ENCODE assay signal across 22 cellular contexts in the genomic region with DNA sequence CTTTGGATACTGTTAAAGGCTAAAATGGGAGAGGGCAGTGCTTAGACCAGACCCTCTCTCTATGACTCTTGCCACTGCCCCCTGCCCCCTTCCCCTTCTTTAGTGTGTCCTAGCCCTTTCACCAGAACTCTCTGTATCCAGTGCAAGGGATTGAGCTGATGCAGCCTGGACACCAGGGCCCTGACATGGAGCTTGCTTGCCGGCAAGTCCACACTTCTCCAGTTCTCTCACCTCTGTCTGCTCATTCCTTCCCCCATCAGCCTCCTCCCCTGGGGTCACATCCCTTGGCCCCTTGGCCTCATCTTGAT. TPM values are rescaled to one million over a fixed set of nuclear protein-coding genes. Genes with fewer than 3 reads are reported as not detected.
"Had no signal": no experiment of that assay in that cellular context is flagged by ENCODE, and none has a peak within 500 bp of the region (broad histone marks: within the 10 kb centered on the region; RNA-seq: fewer than 3 reads in every experiment).

No MANE protein-coding gene starts in this region.

- H3K27ac Mint-ChIP-seq: activated B cell treated with CpG ODN at 0.5 μM for 24 hours; activated CD8-positive, alpha-beta T cell treated with anti-CD3 and anti-CD28 coated beads, Interleukin-2, amount 10 ng/mL, durations not matched to agents 7 days and 5 days; activated naive CD4-positive, alpha-beta T cell treated with anti-CD3 and anti-CD28 coated beads, Interleukin-2, amount 50 U/mL, for 72 hours; neural progenitor cell; stimulated activated memory B cell treated with anti-CD40 and anti-IgM and Interleukin-4, amounts not matched to agents 10 μg/mL and 1 μg/mL and 100 μg/mL, for 72 hours had no signal

- H3K9me3 ChIP-seq: body of pancreas, heart right ventricle, pancreas, thyroid gland had no signal

- H3K36me3 ChIP-seq: heart right ventricle, neural progenitor cell, pancreas, thyroid gland had no signal

- H3K27ac ChIP-seq: body of pancreas, epithelial cell of prostate, heart right ventricle, neural progenitor cell, pancreas, thyroid gland had no signal

- H3K9me3 Mint-ChIP-seq: activated B cell treated with CpG ODN at 0.5 μM for 24 hours; activated naive CD4-positive, alpha-beta T cell treated with anti-CD3 and anti-CD28 coated beads, Interleukin-2, amount 50 U/mL, for 72 hours; central memory CD8-positive, alpha-beta T cell; neural progenitor cell; stimulated activated memory B cell treated with anti-CD40 and anti-IgM and Interleukin-4, amounts not matched to agents 10 μg/mL and 1 μg/mL and 100 μg/mL, for 72 hours had no signal

- H3K4me3 Mint-ChIP-seq: activated B cell treated with CpG ODN at 0.5 μM for 24 hours; activated CD8-positive, alpha-beta T cell treated with anti-CD3 and anti-CD28 coated beads, Interleukin-2, amount 10 ng/mL, durations not matched to agents 7 days and 5 days; stimulated activated memory B cell treated with anti-CD40 and anti-IgM and Interleukin-4, amounts not matched to agents 10 μg/mL and 1 μg/mL and 100 μg/mL, for 72 hours had no signal

- ATAC-seq: activated CD8-positive, alpha-beta T cell treated with anti-CD3 and anti-CD28 coated beads, Interleukin-2, amount 10 ng/mL, durations not matched to agents 7 days and 5 days; activated naive CD4-positive, alpha-beta T cell treated with anti-CD3 and anti-CD28 coated beads, Interleukin-2, amount 50 U/mL, for 72 hours; body of pancreas; heart right ventricle; left colon; stimulated activated memory B cell treated with anti-CD40 and anti-IgM and Interleukin-4, amounts not matched to agents 10 μg/mL and 1 μg/mL and 100 μg/mL, for 72 hours had no signal

- H3K4me3 ChIP-seq: body of pancreas, heart right ventricle, lung, pancreas, thyroid gland had no signal

- H3K36me3 Mint-ChIP-seq: activated naive CD4-positive, alpha-beta T cell treated with anti-CD3 and anti-CD28 coated beads, Interleukin-2, amount 50 U/mL, for 72 hours; neural progenitor cell; stimulated activated memory B cell treated with anti-CD40 and anti-IgM and Interleukin-4, amounts not matched to agents 10 μg/mL and 1 μg/mL and 100 μg/mL, for 72 hours had no signal

- H3K9ac ChIP-seq: neural progenitor cell had no signal

- DNase-seq: activated B cell treated with CpG ODN at 0.5 μM for 24 hours; activated CD4-positive, alpha-beta T cell treated with anti-CD3 and anti-CD28 coated beads for 48 hours; activated CD8-positive, alpha-beta memory T cell treated with anti-CD3 and anti-CD28 coated beads, Interleukin-2, amount 50 U/mL, for 4 hours; activated CD8-positive, alpha-beta T cell treated with anti-CD3 and anti-CD28 coated beads, Interleukin-2, amount 10 ng/mL, durations not matched to agents 7 days and 5 days; activated effector memory CD4-positive, alpha-beta T cell treated with anti-CD3 and anti-CD28 coated beads, Interleukin-2, amount 50 U/mL, for 16 hours; activated T-cell treated with anti-CD3 and anti-CD28 coated beads, Interleukin-2, amount 50 U/mL, for 48 hours; amygdala; body of pancreas; dermis blood vessel endothelial cell; heart right ventricle; midbrain; thyroid gland had no signal

RNA-seq across cellular contexts. Expression of a gene that starts 1.5 kb away (rescaled TPM):
- total RNA-seq: activated CD8-positive, alpha-beta T cell treated with anti-CD3 and anti-CD28 coated beads, Interleukin-2, amount 10 ng/mL, durations not matched to agents 7 days and 5 days; activated naive CD4-positive, alpha-beta T cell treated with anti-CD3 and anti-CD28 coated beads, Interleukin-2, amount 50 U/mL, for 72 hours; dermis blood vessel endothelial cell; frontal cortex; T-helper 2 cell treated with Interferon-gamma antibody and Interleukin-4, amounts not matched to agents 100 ng/mL and 5 ng/mL, for 36 hours had no signal

RNA-seq across cellular contexts. Expression of a gene that starts 22.6 kb away (rescaled TPM):
- total RNA-seq: activated CD8-positive, alpha-beta T cell treated with anti-CD3 and anti-CD28 coated beads, Interleukin-2, amount 10 ng/mL, durations not matched to agents 7 days and 5 days; frontal cortex had no signal

RNA-seq across cellular contexts. Expression of a gene that starts 26.5 kb away (rescaled TPM):
- total RNA-seq: activated B cell treated with CpG ODN at 0.5 μM for 24 hours; activated CD8-positive, alpha-beta T cell treated with anti-CD3 and anti-CD28 coated beads, Interleukin-2, amount 10 ng/mL, durations not matched to agents 7 days and 5 days; activated naive CD4-positive, alpha-beta T cell treated with anti-CD3 and anti-CD28 coated beads, Interleukin-2, amount 50 U/mL, for 72 hours; body of pancreas; dermis blood vessel endothelial cell; frontal cortex; left colon; lung; pancreas; T-helper 2 cell treated with Interferon-gamma antibody and Interleukin-4, amounts not matched to agents 100 ng/mL and 5 ng/mL, for 36 hours; thyroid gland had no signal
- polyA plus RNA-seq: pancreas had no signal
